9 cellular contexts compared by ENCODE assay signal in genomic region chr6:144149558-144149893, GRCh38. TPM values are rescaled to one million over a fixed set of nuclear protein-coding genes. Genes with fewer than 3 reads are reported as not detected.
DNase-seq lines count a peak whose midpoint lies in the region; ATAC-seq, FAIRE-seq and TF ChIP-seq lines count a peak whose summit lies in the region.
"Had no signal": no experiment of that assay in that cellular context is flagged by ENCODE, and none has a peak within 500 bp of the region (broad histone marks: within the 10 kb centered on the region; RNA-seq: fewer than 3 reads in every experiment).

No MANE protein-coding gene starts in this region.

- H3K4me3 ChIP-seq in SK-N-MC (peak overlapping the region; percentile 77), fibroblast of the aortic adventitia (ENCODE audit: low read depth, low read length) (peak overlapping the region; percentile 81), sigmoid colon (peak overlapping the region; percentile 52 to 82 (median 67))

- H3K4me1 ChIP-seq in sigmoid colon: peaks cover 0 to 12% (median 8%) of the 10 kb centered on the region in 4 donors
- no peaks in the 10 kb centered on the region for H3K4me1 ChIP-seq in foreskin keratinocyte

- no peak for TF ChIP-seq POLR2A in GM12891 (IDR thresholded peaks at IDR 0.05; ENCODE audit: low read depth, low read length)
- TF ChIP-seq POLR2A in sigmoid colon (IDR thresholded peaks at IDR 0.05): no peak

- TF ChIP-seq CTCF in fibroblast of the aortic adventitia (IDR thresholded peaks at IDR 0.05; ENCODE audit: insufficient read depth, low read length): no peak
- no peak for TF ChIP-seq CTCF in sigmoid colon (IDR thresholded peaks at IDR 0.05)
- no peak for TF ChIP-seq CTCF in foreskin keratinocyte (conservative IDR thresholded peaks at IDR 0.05)

- H3K9ac ChIP-seq in SK-N-MC (ENCODE audit: insufficient read length): no peak overlapping the region

- WGBS in sigmoid colon, 2 donors: 16 to 51% methylated on average over 14 of the region's 14 CpGs

- intact Hi-C loops in sigmoid colon (cut with DNase I): no loop called here

- ATAC-seq in HG02798 (IDR thresholded peaks at IDR 0.05; ENCODE audit: poor library complexity, unreplicated experiment) (no peak), foreskin keratinocyte (no peak), HG02588 (IDR thresholded peaks at IDR 0.05; ENCODE audit: unreplicated experiment) (no peak)

- H3K27ac ChIP-seq in SK-N-MC: no peak overlapping the region
- H3K27ac ChIP-seq in sigmoid colon: peak overlapping the region in 1 of 4 donors; percentile 72
- H3K27ac ChIP-seq in foreskin keratinocyte: no peak overlapping the region

- no peaks in the 10 kb centered on the region for H3K27me3 ChIP-seq in sigmoid colon
- peaks cover 22% of the 10 kb centered on the region for H3K27me3 ChIP-seq in foreskin keratinocyte

- FAIRE-seq in GM12891 (lab: Jason Lieb, UNC): no peak
- FAIRE-seq: islet of Langerhans had no signal

- TF ChIP-seq EP300 in sigmoid colon (IDR thresholded peaks at IDR 0.05): no peak

- no peaks in the 10 kb centered on the region for H3K36me3 ChIP-seq in SK-N-MC (ENCODE audit: insufficient read depth, low read length)
- no peaks in the 10 kb centered on the region for H3K36me3 ChIP-seq in sigmoid colon

- H3K9me3 ChIP-seq in SK-N-MC (ENCODE audit: low read depth, low read length) (no peaks in the 10 kb centered on the region), sigmoid colon (no peaks in the 10 kb centered on the region)

- DNase-seq in GM12891 (ENCODE audit: insufficient read length, low spot score) (no peak), SK-N-MC (ENCODE audit: low read depth, low spot score) (no peak), fibroblast of the aortic adventitia (ENCODE audit: low read depth) (no peak), sigmoid colon (no peak), foreskin keratinocyte (no peak), NCI-H146 treated with DMSO at 0.1 percent for 48 hours (lab: John Stamatoyannopoulos, UW; ENCODE audit: unreplicated experiment) (no peak)

TF ChIP-seq in GM12891, 5 proteins besides CTCF, POLR2A, EP300 and RAD21:
- TF ChIP-seq POLR2AphosphoS5 (IDR thresholded peaks at IDR 0.05; ENCODE audit: low read depth, low read length) (no peak), TAF1 (IDR thresholded peaks at IDR 0.05; ENCODE audit: low read depth, low read length) (no peak), SPI1 (IDR thresholded peaks at IDR 0.05; ENCODE audit: low read depth, low read length) (peak; percentile 35; the same call in 1 of the 2 replicates), PAX5 (IDR thresholded peaks at IDR 0.05; ENCODE audit: insufficient read depth, low read length, severe bottlenecking) (no peak), POU2F2 (IDR thresholded peaks at IDR 0.05; ENCODE audit: low read depth, low read length) (no peak)
TF ChIP-seq in GM12891: peak in this region for 1.

RNA-seq across cellular contexts. Expression of gene STX11, which starts 0.8 kb away (rescaled TPM):
- 14.3 TPM for polyA plus RNA-seq in GM12891 (2012; ENCODE audit: low read depth, missing spikeins)
- total RNA-seq in fibroblast of the aortic adventitia (ENCODE audit: low replicate concordance): 0.16 and 3.5 TPM in 2 replicates
- total RNA-seq in sigmoid colon: 1 to 10 TPM; 3.4 to 5.6 (median 4.8) TPM
- 1 to 10 TPM; 3.5 to 5.4 (median 4.2) TPM for polyA plus RNA-seq in sigmoid colon
- 0.25 and 0.31 TPM in 2 replicates for total RNA-seq in foreskin keratinocyte
- 0.17 and 0.21 TPM in 2 replicates for polyA plus RNA-seq in foreskin keratinocyte

RNA-seq across cellular contexts. Expression of gene SF3B5, which starts 54.2 kb away (rescaled TPM):
- polyA plus RNA-seq in GM12891 (2012; ENCODE audit: low read depth, missing spikeins): 252 TPM
- total RNA-seq in fibroblast of the aortic adventitia (ENCODE audit: low replicate concordance) (14.8 and 115 TPM in 2 replicates), sigmoid colon (100 to 1,000 TPM; 110 to 200 (median 171) TPM), foreskin keratinocyte (161 and 165 TPM in 2 replicates)
- polyA plus RNA-seq in sigmoid colon (100 to 1,000 TPM; 300 to 370 (median 302) TPM), foreskin keratinocyte (250 and 269 TPM in 2 replicates)
